ENCODE assay signal across 8 cellular contexts in genomic region chr19:58466760-58467589, GRCh38. TPM values are rescaled to one million over a fixed set of nuclear protein-coding genes. Genes with fewer than 3 reads are reported as not detected.
DNase-seq lines count a peak whose midpoint lies in the region; ATAC-seq and TF ChIP-seq lines count a peak whose summit lies in the region.

Gene ZNF324, plus strand, starts transcription at chr19:58467080. Its CDS starts 2,106 bp downstream, at chr19:58469186.

- peak; percentile 99 for DNase-seq in AG08396 (ENCODE audit: low spot score)
- DNase-seq in NCI-H345 (lab: John Stamatoyannopoulos, UW), result peak; percentile 95
- DNase-seq in activated B cell treated with CpG ODN at 0.5 μM for 24 hours, result peak; percentile 95
- DNase-seq in caudate nucleus (lab: John Stamatoyannopoulos, UW), result peak; percentile 57 to 99 (median 97)
- DNase-seq in inferior parietal cortex (ENCODE audit: extremely low spot score), result peak; percentile 99
- peak; percentile 97 for DNase-seq in stimulated activated CD4-positive, alpha-beta T cell treated with anti-CD3 and anti-CD28 coated beads, Interleukin-12 subunit alpha, Interleukin-12 subunit beta, amount 100 ng/mL, for 4 hours

- CTCF ChIA-PET in activated B cell treated with CpG ODN at 0.5 μM for 24 hours (lab: Charles Lee), result no interaction called here

- H3K36me3 Mint-ChIP-seq in activated B cell treated with CpG ODN at 0.5 μM for 24 hours (ENCODE audit: low read depth), result peaks cover 17% of the 10 kb centered on the region

- H3K27me3 Mint-ChIP-seq in activated B cell treated with CpG ODN at 0.5 μM for 24 hours, result no peaks in the 10 kb centered on the region

- in situ Hi-C loops in GM18951 (cut with MboI; ENCODE audit: low sequenced_read_pairs, unreplicated experiment), result no loop called here

- H3K27ac Mint-ChIP-seq in activated B cell treated with CpG ODN at 0.5 μM for 24 hours, result peak within 1 kb of the TSS; percentile 56

- TF ChIP-seq POLR2A in GM18951 (IDR thresholded peaks at IDR 0.05; ENCODE audit: extremely low read depth, insufficient read depth, insufficient read length), result peak; percentile 79

- no peaks in the 10 kb centered on the region for H3K9me3 Mint-ChIP-seq in activated B cell treated with CpG ODN at 0.5 μM for 24 hours

- intact Hi-C loops in activated B cell treated with CpG ODN at 0.5 μM for 24 hours (cut with micrococcal nuclease), result loop anchor here (1.0 to 2.0 kb wide), 9 partner anchors 8 to 140 kb away; partner anchors contain the start of genes RPS5, TRIM28, ZNF132 and ZNF324B

- peak within 1 kb of the TSS; percentile 81 for H3K4me3 Mint-ChIP-seq in activated B cell treated with CpG ODN at 0.5 μM for 24 hours

- peak; percentile 89 for ATAC-seq in HG03196 (IDR thresholded peaks at IDR 0.05; ENCODE audit: unreplicated experiment)
- peak; percentile 92 for ATAC-seq in activated B cell treated with CpG ODN at 0.5 μM for 24 hours (ENCODE audit: low read depth)

- peaks cover 26% of the 10 kb centered on the region for H3K4me1 Mint-ChIP-seq in activated B cell treated with CpG ODN at 0.5 μM for 24 hours

- POLR2A ChIA-PET in activated B cell treated with CpG ODN at 0.5 μM for 24 hours (lab: Charles Lee), result interaction anchor here (1.5 to 2.1 kb wide), 2 partner anchors 16 to 77 kb away, joined by 5 to 7 read pairs; partner anchors contain the start of genes TRIM28 and ZNF324B

- H3K27ac ChIP-seq in caudate nucleus (ENCODE audit: low read depth, low read length), result peak within 1 kb of the TSS; percentile 52

- TF ChIP-seq CTCF in activated B cell treated with CpG ODN at 0.5 μM for 24 hours (IDR thresholded peaks at IDR 0.05), result no peak

RNA-seq across cellular contexts. Expression of gene ZNF324, which starts in this region (rescaled TPM):
- 11.8 and 13.1 TPM in 2 replicates for total RNA-seq in activated B cell treated with CpG ODN at 0.5 μM for 24 hours

Comparison
In these comparisons a context has a peak if more than half of its experiments do, and no peak if none do; other contexts are left out.
1. Peak in every context shown above with its lines: DNase-seq, ATAC-seq and H3K27ac ChIP-seq.